In the genomic region with DNA sequence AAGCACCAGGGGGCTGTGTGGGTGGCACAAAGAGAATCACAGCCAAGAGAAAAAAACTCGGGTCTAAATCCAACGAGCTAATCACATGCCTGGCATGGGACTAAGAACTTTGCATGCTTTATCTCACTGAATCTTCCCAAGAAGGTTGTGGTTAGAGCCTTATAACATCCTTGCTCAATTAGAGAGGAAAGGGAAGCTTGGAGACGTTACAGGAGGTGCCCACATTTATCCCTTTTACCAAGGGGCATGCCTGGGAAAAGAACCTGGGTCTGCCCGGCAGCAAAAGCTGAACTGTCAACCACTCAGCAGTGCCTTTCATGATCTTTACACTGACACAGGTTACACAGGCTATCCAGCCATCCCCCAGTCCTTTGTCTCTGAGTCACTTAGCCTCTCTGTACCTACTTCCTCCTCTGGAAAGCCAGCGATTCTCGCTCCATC, we compare ENCODE assay signal across 13 cellular contexts.
DNase-seq lines count a peak whose midpoint lies in the region; ATAC-seq, FAIRE-seq and TF ChIP-seq lines count a peak whose summit lies in the region.
"Had no signal": no experiment of that assay in that cellular context is flagged by ENCODE, and none has a peak within 500 bp of the region (broad histone marks: within the 10 kb centered on the region; RNA-seq: fewer than 3 reads in every experiment).

No MANE protein-coding gene starts in this region.

- no peak for TF ChIP-seq CTCF in astrocyte (IDR thresholded peaks at IDR 0.05; ENCODE audit: insufficient read depth, low read depth, low read length)

- CTCF ChIA-PET in activated CD4-positive, alpha-beta T cell treated with anti-CD3 and anti-CD28 coated beads, Interleukin-2, amount 10 ng/mL, durations not matched to agents 7 days and 5 days (lab: Charles Lee), result interaction anchor here (0.7 to 0.8 kb wide), 2 partner anchors 10 to 68 kb away, joined by 3 to 4 read pairs; no protein-coding TSS in a partner anchor

- H3K4me3 ChIP-seq in astrocyte (ENCODE audit: insufficient read depth, low read depth, low read length), result no peak overlapping the region
- H3K4me3 ChIP-seq: gastroesophageal sphincter, thyroid gland had no signal

- DNase-seq in DMS53 (lab: John Stamatoyannopoulos, UW), result peak; percentile 47
- DNase-seq in DMS53 treated with DMSO at 0.1 percent for 48 hours (lab: John Stamatoyannopoulos, UW; ENCODE audit: unreplicated experiment), result no peak
- peak; percentile 55 for DNase-seq in astrocyte (ENCODE audit: low read depth)
- DNase-seq in stimulated activated naive B cell treated with anti-CD40 and anti-IgM and Interleukin-4, amounts not matched to agents 10 μg/mL and 1 μg/mL and 100 μg/mL, for 72 hours, result no peak
- DNase-seq in activated CD4-positive, alpha-beta T cell treated with anti-CD3 and anti-CD28 coated beads, Interleukin-2, amount 10 ng/mL, durations not matched to agents 7 days and 5 days, result no peak
- no peak for DNase-seq in effector CD4-positive, alpha-beta T cell
- DNase-seq in cerebellar nuclear complex (lab: John Stamatoyannopoulos, UW), result no peak
- DNase-seq: NCI-H2029 treated with DMSO at 0.1 percent for 48 hours; stimulated activated CD4-positive, alpha-beta T cell treated with anti-CD3 and anti-CD28 coated beads, Interleukin-2, amount 100 ng/mL, for 24 hours; thyroid gland had no signal

- peaks cover 8% of the 10 kb centered on the region for H3K36me3 ChIP-seq in astrocyte (ENCODE audit: insufficient read depth, low read length)
- H3K36me3 ChIP-seq: gastroesophageal sphincter, thyroid gland had no signal

- H3K27me3 Mint-ChIP-seq in astrocyte (ENCODE audit: low read depth, unreplicated experiment), result no peaks in the 10 kb centered on the region
- H3K27me3 Mint-ChIP-seq in stimulated activated naive B cell treated with anti-CD40 and anti-IgM and Interleukin-4, amounts not matched to agents 10 μg/mL and 1 μg/mL and 100 μg/mL, for 72 hours, result peaks cover 15 to 25% of the 10 kb centered on the region in 2 donors
- H3K27me3 Mint-ChIP-seq in activated CD4-positive, alpha-beta T cell treated with anti-CD3 and anti-CD28 coated beads, Interleukin-2, amount 10 ng/mL, durations not matched to agents 7 days and 5 days, result peaks cover 6% of the 10 kb centered on the region

- no peaks in the 10 kb centered on the region for H4K20me1 ChIP-seq in astrocyte (ENCODE audit: insufficient read depth, low read length)

- peak overlapping the region; percentile 7 for H3K9ac ChIP-seq in astrocyte (ENCODE audit: low read length)

- no peaks in the 10 kb centered on the region for H3K9me3 ChIP-seq in astrocyte (ENCODE audit: insufficient read depth, low read depth, low read length)
- H3K9me3 ChIP-seq: gastroesophageal sphincter, thyroid gland had no signal

- H3K4me1 ChIP-seq in astrocyte (ENCODE audit: insufficient read depth, low read length), result peaks cover 19% of the 10 kb centered on the region
- H3K4me1 ChIP-seq: thyroid gland had no signal

- peaks cover 6% of the 10 kb centered on the region for H3K79me2 ChIP-seq in astrocyte (ENCODE audit: insufficient read depth, low read length)

- H3K27ac ChIP-seq in astrocyte (ENCODE audit: low read depth, low read length), result peak overlapping the region; percentile 47
- H3K27ac ChIP-seq: 22Rv1, gastroesophageal sphincter, thyroid gland had no signal

- peak; percentile 55 for FAIRE-seq in astrocyte (lab: Jason Lieb, UNC)

- H2AFZ ChIP-seq in astrocyte (ENCODE audit: low read depth, low read length), result no peak overlapping the region

- H3K36me3 Mint-ChIP-seq in astrocyte (ENCODE audit: low read depth, unreplicated experiment), result peaks cover 20% of the 10 kb centered on the region
- H3K36me3 Mint-ChIP-seq in stimulated activated naive B cell treated with anti-CD40 and anti-IgM and Interleukin-4, amounts not matched to agents 10 μg/mL and 1 μg/mL and 100 μg/mL, for 72 hours, result peaks cover 0 to 1% of the 10 kb centered on the region in 2 donors
- no peaks in the 10 kb centered on the region for H3K36me3 Mint-ChIP-seq in activated CD4-positive, alpha-beta T cell treated with anti-CD3 and anti-CD28 coated beads, Interleukin-2, amount 10 ng/mL, durations not matched to agents 7 days and 5 days (ENCODE audit: low read depth)

- peaks cover 11% of the 10 kb centered on the region for H3K4me1 Mint-ChIP-seq in astrocyte (ENCODE audit: low read depth, unreplicated experiment)
- H3K4me1 Mint-ChIP-seq in stimulated activated naive B cell treated with anti-CD40 and anti-IgM and Interleukin-4, amounts not matched to agents 10 μg/mL and 1 μg/mL and 100 μg/mL, for 72 hours, result peaks cover 14 to 32% of the 10 kb centered on the region in 2 donors
- no peaks in the 10 kb centered on the region for H3K4me1 Mint-ChIP-seq in activated CD4-positive, alpha-beta T cell treated with anti-CD3 and anti-CD28 coated beads, Interleukin-2, amount 10 ng/mL, durations not matched to agents 7 days and 5 days

- H3K4me3 Mint-ChIP-seq in astrocyte (ENCODE audit: unreplicated experiment), result no peak overlapping the region
- H3K4me3 Mint-ChIP-seq in stimulated activated naive B cell treated with anti-CD40 and anti-IgM and Interleukin-4, amounts not matched to agents 10 μg/mL and 1 μg/mL and 100 μg/mL, for 72 hours, result no peak overlapping the region
- no peak overlapping the region for H3K4me3 Mint-ChIP-seq in activated CD4-positive, alpha-beta T cell treated with anti-CD3 and anti-CD28 coated beads, Interleukin-2, amount 10 ng/mL, durations not matched to agents 7 days and 5 days

- POLR2A ChIA-PET in activated CD4-positive, alpha-beta T cell treated with anti-CD3 and anti-CD28 coated beads, Interleukin-2, amount 10 ng/mL, durations not matched to agents 7 days and 5 days (lab: Charles Lee), result no interaction called here

- ATAC-seq in HG03378 (IDR thresholded peaks at IDR 0.05; ENCODE audit: unreplicated experiment), result peak; percentile 57
- ATAC-seq in stimulated activated naive B cell treated with anti-CD40 and anti-IgM and Interleukin-4, amounts not matched to agents 10 μg/mL and 1 μg/mL and 100 μg/mL, for 72 hours (replicated peaks), result peak; percentile 69 to 88
- ATAC-seq: gastroesophageal sphincter had no signal

- no peaks in the 10 kb centered on the region for H3K27me3 ChIP-seq in astrocyte (ENCODE audit: insufficient read depth, low read length)
- H3K27me3 ChIP-seq: gastroesophageal sphincter, thyroid gland had no signal

- no peaks in the 10 kb centered on the region for H3K9me3 Mint-ChIP-seq in astrocyte (ENCODE audit: unreplicated experiment)
- H3K9me3 Mint-ChIP-seq in stimulated activated naive B cell treated with anti-CD40 and anti-IgM and Interleukin-4, amounts not matched to agents 10 μg/mL and 1 μg/mL and 100 μg/mL, for 72 hours, result no peaks in the 10 kb centered on the region
- no peaks in the 10 kb centered on the region for H3K9me3 Mint-ChIP-seq in activated CD4-positive, alpha-beta T cell treated with anti-CD3 and anti-CD28 coated beads, Interleukin-2, amount 10 ng/mL, durations not matched to agents 7 days and 5 days

- peak overlapping the region; percentile 31 for H3K4me2 ChIP-seq in astrocyte (ENCODE audit: low read length)

- no peak overlapping the region for H3K27ac Mint-ChIP-seq in astrocyte (ENCODE audit: unreplicated experiment)
- no peak overlapping the region for H3K27ac Mint-ChIP-seq in stimulated activated naive B cell treated with anti-CD40 and anti-IgM and Interleukin-4, amounts not matched to agents 10 μg/mL and 1 μg/mL and 100 μg/mL, for 72 hours
- no peak overlapping the region for H3K27ac Mint-ChIP-seq in activated CD4-positive, alpha-beta T cell treated with anti-CD3 and anti-CD28 coated beads, Interleukin-2, amount 10 ng/mL, durations not matched to agents 7 days and 5 days

Comparison
In these comparisons a context has a peak if more than half of its experiments do, and no peak if none do; other contexts are left out.
1. DNase-seq: peak in DMS53 (single experiment) and astrocyte (single experiment); none in DMS53 treated with DMSO at 0.1 percent for 48 hours (single experiment), stimulated activated naive B cell treated with anti-CD40 and anti-IgM and Interleukin-4, amounts not matched to agents 10 μg/mL and 1 μg/mL and 100 μg/mL, for 72 hours (single experiment), activated CD4-positive, alpha-beta T cell treated with anti-CD3 and anti-CD28 coated beads, Interleukin-2, amount 10 ng/mL, durations not matched to agents 7 days and 5 days (single experiment), effector CD4-positive, alpha-beta T cell (single experiment) and cerebellar nuclear complex (0 of 2).